ENCODE assay signal across 1 cellular context in genomic region chr12:14931359-14931758, GRCh38.
TF ChIP-seq lines count a peak whose summit lies in the region.

No MANE protein-coding gene starts in this region.

TF ChIP-seq in SK-N-SH treated with all-trans-retinoic acid at 6 μM for 48 hours, 23 proteins besides CTCF, POLR2A, EP300 and RAD21 (continued from another document):
- TF ChIP-seq CSDC2 (CRISPR knock-in tag; IDR thresholded peaks at IDR 0.05): no peak
- no peak for TF ChIP-seq ISL1 (CRISPR knock-in tag; IDR thresholded peaks at IDR 0.05)
- no peak for TF ChIP-seq OSR1 (CRISPR knock-in tag; IDR thresholded peaks at IDR 0.05)
- no peak for TF ChIP-seq BACH2 (CRISPR knock-in tag; IDR thresholded peaks at IDR 0.05; ENCODE audit: borderline replicate concordance)
- no peak for TF ChIP-seq CSRNP3 (CRISPR knock-in tag; IDR thresholded peaks at IDR 0.05)
- TF ChIP-seq PPARA (CRISPR knock-in tag; IDR thresholded peaks at IDR 0.05; ENCODE audit: borderline replicate concordance): no peak
TF ChIP-seq in SK-N-SH treated with all-trans-retinoic acid at 6 μM for 48 hours: peak in this region for 0.
